9 cellular contexts compared by ENCODE assay signal in the genomic region with DNA sequence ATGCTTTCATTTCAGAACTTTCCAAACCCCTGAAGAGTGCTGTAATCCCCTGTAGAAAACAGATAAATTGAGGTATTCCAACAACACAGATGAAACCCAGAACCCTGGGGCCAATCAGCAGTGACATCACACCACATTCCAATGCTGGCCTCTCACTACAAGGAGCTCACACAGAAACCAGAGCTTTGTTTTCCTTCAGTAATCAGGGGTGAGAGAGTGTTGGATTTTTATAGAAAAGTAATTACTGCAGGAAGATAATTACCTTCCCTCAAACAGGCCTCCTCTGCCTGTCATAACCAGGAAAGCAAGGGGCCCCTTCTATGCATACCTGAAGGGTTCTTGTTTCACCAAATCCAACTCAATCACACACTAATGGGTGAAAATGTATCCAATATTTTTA.
DNase-seq lines count a peak whose midpoint lies in the region; ATAC-seq and TF ChIP-seq lines count a peak whose summit lies in the region.
"Had no signal": no experiment of that assay in that cellular context is flagged by ENCODE, and none has a peak within 500 bp of the region (broad histone marks: within the 10 kb centered on the region; RNA-seq: fewer than 3 reads in every experiment).

No MANE protein-coding gene starts in this region.

- H3K36me3 Mint-ChIP-seq in type B pancreatic cell: no peaks in the 10 kb centered on the region
- peaks cover 14 to 32% (median 14%) of the 10 kb centered on the region in 3 donors for H3K36me3 Mint-ChIP-seq in naive thymus-derived CD8-positive, alpha-beta T cell
- H3K36me3 Mint-ChIP-seq in CD8-positive, alpha-beta T cell: peaks cover 18% of the 10 kb centered on the region

- no peak overlapping the region for H3K27ac ChIP-seq in HUES64 (ENCODE audit: low read depth, low read length)
- H3K27ac ChIP-seq in CD8-positive, alpha-beta T cell (ENCODE audit: low read depth, low read length): no peak overlapping the region

- no peak overlapping the region for H3K4me3 ChIP-seq in HUES64 (ENCODE audit: low read length)
- H3K4me3 ChIP-seq in CD8-positive, alpha-beta T cell (ENCODE audit: low read depth, low read length): no peak overlapping the region
- H3K4me3 ChIP-seq: dorsolateral prefrontal cortex had no signal

- intact Hi-C loops in CD8-positive, alpha-beta T cell (cut with DNase I, micrococcal nuclease): no loop called here

- TF ChIP-seq CTCF in type B pancreatic cell (conservative IDR thresholded peaks at IDR 0.05): no peak
- no peak for TF ChIP-seq CTCF in CD8-positive, alpha-beta T cell (IDR thresholded peaks at IDR 0.05)

- DNase-seq in dermis blood vessel endothelial cell: peak; percentile 34
- DNase-seq in islet precursor cell: peak; percentile 95
- no peak for DNase-seq in type B pancreatic cell (ENCODE audit: extremely low spot score, unreplicated experiment)
- DNase-seq in MV-4-11 (lab: John Stamatoyannopoulos, UW): no peak
- DNase-seq in naive thymus-derived CD8-positive, alpha-beta T cell: no peak
- DNase-seq in CD8-positive, alpha-beta T cell: no peak
- DNase-seq: dorsolateral prefrontal cortex, NCI-H1417 treated with DMSO at 0.1 percent for 48 hours had no signal

- H3K27me3 ChIP-seq in HUES64 (ENCODE audit: insufficient read depth, low read length): no peaks in the 10 kb centered on the region
- H3K27me3 ChIP-seq in CD8-positive, alpha-beta T cell (ENCODE audit: insufficient read depth, low read length): no peaks in the 10 kb centered on the region
- H3K27me3 ChIP-seq: dorsolateral prefrontal cortex had no signal

- peaks cover 38% of the 10 kb centered on the region for H3K4me1 Mint-ChIP-seq in type B pancreatic cell (ENCODE audit: unreplicated experiment)
- H3K4me1 Mint-ChIP-seq in naive thymus-derived CD8-positive, alpha-beta T cell: peaks cover 2 to 29% (median 12%) of the 10 kb centered on the region in 4 donors
- peaks cover 19% of the 10 kb centered on the region for H3K4me1 Mint-ChIP-seq in CD8-positive, alpha-beta T cell (ENCODE audit: low read depth)

- no peaks in the 10 kb centered on the region for H3K9me3 Mint-ChIP-seq in type B pancreatic cell
- peaks cover 0 to 7% (median 2%) of the 10 kb centered on the region in 9 donors for H3K9me3 Mint-ChIP-seq in naive thymus-derived CD8-positive, alpha-beta T cell
- H3K9me3 Mint-ChIP-seq in CD8-positive, alpha-beta T cell: no peaks in the 10 kb centered on the region

- H3K4me3 Mint-ChIP-seq in type B pancreatic cell: peak overlapping the region; percentile 57
- H3K4me3 Mint-ChIP-seq in naive thymus-derived CD8-positive, alpha-beta T cell: no peak overlapping the region
- no peak overlapping the region for H3K4me3 Mint-ChIP-seq in CD8-positive, alpha-beta T cell

- H3K9ac ChIP-seq in HUES64 (ENCODE audit: low read depth, low read length): peak overlapping the region; percentile 19; the same call in 1 of the 2 replicates

- no peaks in the 10 kb centered on the region for H3K27me3 Mint-ChIP-seq in type B pancreatic cell
- H3K27me3 Mint-ChIP-seq in naive thymus-derived CD8-positive, alpha-beta T cell: no peaks in the 10 kb centered on the region
- no peaks in the 10 kb centered on the region for H3K27me3 Mint-ChIP-seq in CD8-positive, alpha-beta T cell (ENCODE audit: low read depth)

- CTCF ChIA-PET in CD8-positive, alpha-beta T cell (lab: Charles Lee): interaction anchor here (0.6 kb wide), 1 partner anchor 560 kb away, joined by 3 read pairs; no protein-coding TSS in a partner anchor

- peaks cover 14% of the 10 kb centered on the region; the same call in 1 of the 2 replicates for H3K4me1 ChIP-seq in HUES64 (ENCODE audit: insufficient read depth, low read length)
- H3K4me1 ChIP-seq in CD8-positive, alpha-beta T cell (ENCODE audit: insufficient read depth, low read length): no peaks in the 10 kb centered on the region

- ATAC-seq in naive thymus-derived CD8-positive, alpha-beta T cell: no peak
- no peak for ATAC-seq in CD8-positive, alpha-beta T cell

- peak overlapping the region; percentile 86 for H3K27ac Mint-ChIP-seq in type B pancreatic cell
- no peak overlapping the region for H3K27ac Mint-ChIP-seq in naive thymus-derived CD8-positive, alpha-beta T cell
- no peak overlapping the region for H3K27ac Mint-ChIP-seq in CD8-positive, alpha-beta T cell

- no peaks in the 10 kb centered on the region for H3K9me3 ChIP-seq in HUES64 (ENCODE audit: insufficient read depth, low read depth, low read length)
- H3K9me3 ChIP-seq in CD8-positive, alpha-beta T cell (ENCODE audit: low read length): no peaks in the 10 kb centered on the region

- POLR2A ChIA-PET in naive thymus-derived CD8-positive, alpha-beta T cell (lab: Charles Lee): no interaction called here
- POLR2A ChIA-PET in CD8-positive, alpha-beta T cell (lab: Charles Lee): no interaction called here

- no peaks in the 10 kb centered on the region for H3K36me3 ChIP-seq in HUES64 (ENCODE audit: insufficient read depth, low read length)
- no peaks in the 10 kb centered on the region for H3K36me3 ChIP-seq in CD8-positive, alpha-beta T cell (ENCODE audit: insufficient read depth, low read length)

Comparison
In these comparisons a context has a peak if more than half of its experiments do, and no peak if none do; other contexts are left out.
1. DNase-seq: peak in dermis blood vessel endothelial cell (single experiment) and islet precursor cell (single experiment); none in type B pancreatic cell (single experiment), MV-4-11 (single experiment), naive thymus-derived CD8-positive, alpha-beta T cell (0 of 10) and CD8-positive, alpha-beta T cell (0 of 7).